17 cellular contexts compared by ENCODE assay signal in genomic region chr6:130161627-130162404, GRCh38.
DNase-seq lines count a peak whose midpoint lies in the region; ATAC-seq and TF ChIP-seq lines count a peak whose summit lies in the region.
"Had no signal": no experiment of that assay in that cellular context is flagged by ENCODE, and none has a peak within 500 bp of the region (broad histone marks: within the 10 kb centered on the region; RNA-seq: fewer than 3 reads in every experiment).

No MANE protein-coding gene starts in this region.

- no peak for TF ChIP-seq CTCF in astrocyte of the spinal cord (IDR thresholded peaks at IDR 0.05; ENCODE audit: low read depth, low read length)

- DNase-seq in HCEC 1CT (peak; percentile 37), astrocyte of the spinal cord (ENCODE audit: low read depth, low spot score) (peak; percentile 42), left ventricle myocardium superior (no peak), NCI-H1092 (lab: John Stamatoyannopoulos, UW) (no peak), Kasumi-1 (lab: John Stamatoyannopoulos, UW) (no peak)
- DNase-seq in stimulated activated naive B cell treated with anti-CD40 and anti-IgM and Interleukin-4, amounts not matched to agents 10 μg/mL and 1 μg/mL and 100 μg/mL, for 72 hours: no peak
- DNase-seq in activated T-helper 1 cell treated with anti-CD3 and anti-CD28 coated beads, Interleukin-12 subunit alpha, Interleukin-12 subunit beta, Interleukin-2, Interleukin-4 antibody, amounts not matched to agents 30 ng/mL and 10 ng/mL and 1 ng/mL, durations not matched to agents 14 hours and 24 hours and 36 hours (ENCODE audit: low spot score): no peak
- DNase-seq: activated gamma-delta T cell treated with Interleukin-2 at 50 U/mL for 16 hours, BE2C, body of pancreas, dermis blood vessel endothelial cell, DMS53, GM23248, NCI-H2029, NCI-H510A treated with DMSO at 0.1 percent for 48 hours, OCI-M1, WERI-Rb-1 had no signal

- H3K27me3 Mint-ChIP-seq in stimulated activated naive B cell treated with anti-CD40 and anti-IgM and Interleukin-4, amounts not matched to agents 10 μg/mL and 1 μg/mL and 100 μg/mL, for 72 hours: peaks cover 0 to 3% of the 10 kb centered on the region in 2 donors
- H3K27me3 Mint-ChIP-seq in activated T-helper 1 cell treated with anti-CD3 and anti-CD28 coated beads, Interleukin-12 subunit alpha, Interleukin-12 subunit beta, Interleukin-2, Interleukin-4 antibody, amounts not matched to agents 30 ng/mL and 10 ng/mL and 1 ng/mL, durations not matched to agents 14 hours and 24 hours and 36 hours (ENCODE audit: insufficient read depth): no peaks in the 10 kb centered on the region

- ATAC-seq in left ventricle myocardium superior: peak; percentile 87
- peak; percentile 69 to 73 for ATAC-seq in stimulated activated naive B cell treated with anti-CD40 and anti-IgM and Interleukin-4, amounts not matched to agents 10 μg/mL and 1 μg/mL and 100 μg/mL, for 72 hours (replicated peaks)
- ATAC-seq: body of pancreas had no signal

- intact Hi-C loops in left ventricle myocardium superior (cut with micrococcal nuclease): no loop called here
- intact Hi-C loops in activated T-helper 1 cell treated with anti-CD3 and anti-CD28 coated beads, Interleukin-12 subunit alpha, Interleukin-12 subunit beta, Interleukin-2, Interleukin-4 antibody, amounts not matched to agents 30 ng/mL and 10 ng/mL and 1 ng/mL, durations not matched to agents 14 hours and 24 hours and 36 hours (cut with micrococcal nuclease): no loop called here

- H3K27ac Mint-ChIP-seq in stimulated activated naive B cell treated with anti-CD40 and anti-IgM and Interleukin-4, amounts not matched to agents 10 μg/mL and 1 μg/mL and 100 μg/mL, for 72 hours: no peak overlapping the region
- H3K27ac Mint-ChIP-seq in activated T-helper 1 cell treated with anti-CD3 and anti-CD28 coated beads, Interleukin-12 subunit alpha, Interleukin-12 subunit beta, Interleukin-2, Interleukin-4 antibody, amounts not matched to agents 30 ng/mL and 10 ng/mL and 1 ng/mL, durations not matched to agents 14 hours and 24 hours and 36 hours: no peak overlapping the region

- in situ Hi-C loops in astrocyte of the spinal cord (cut with HindIII; ENCODE audit: low sequenced_read_pairs): no loop called here

- no peaks in the 10 kb centered on the region for H3K36me3 Mint-ChIP-seq in stimulated activated naive B cell treated with anti-CD40 and anti-IgM and Interleukin-4, amounts not matched to agents 10 μg/mL and 1 μg/mL and 100 μg/mL, for 72 hours
- peaks cover 52% of the 10 kb centered on the region for H3K36me3 Mint-ChIP-seq in activated T-helper 1 cell treated with anti-CD3 and anti-CD28 coated beads, Interleukin-12 subunit alpha, Interleukin-12 subunit beta, Interleukin-2, Interleukin-4 antibody, amounts not matched to agents 30 ng/mL and 10 ng/mL and 1 ng/mL, durations not matched to agents 14 hours and 24 hours and 36 hours (ENCODE audit: low read depth)

- no peak overlapping the region for H3K4me3 ChIP-seq in astrocyte of the spinal cord (ENCODE audit: low read depth, low read length)
- H3K4me3 ChIP-seq: body of pancreas, GM23248 had no signal

- H3K9me3 Mint-ChIP-seq in stimulated activated naive B cell treated with anti-CD40 and anti-IgM and Interleukin-4, amounts not matched to agents 10 μg/mL and 1 μg/mL and 100 μg/mL, for 72 hours: peaks cover 5 to 11% of the 10 kb centered on the region in 2 donors
- H3K9me3 Mint-ChIP-seq in activated T-helper 1 cell treated with anti-CD3 and anti-CD28 coated beads, Interleukin-12 subunit alpha, Interleukin-12 subunit beta, Interleukin-2, Interleukin-4 antibody, amounts not matched to agents 30 ng/mL and 10 ng/mL and 1 ng/mL, durations not matched to agents 14 hours and 24 hours and 36 hours: peaks cover 4% of the 10 kb centered on the region

- no peak overlapping the region for H3K4me3 Mint-ChIP-seq in stimulated activated naive B cell treated with anti-CD40 and anti-IgM and Interleukin-4, amounts not matched to agents 10 μg/mL and 1 μg/mL and 100 μg/mL, for 72 hours
- H3K4me3 Mint-ChIP-seq in activated T-helper 1 cell treated with anti-CD3 and anti-CD28 coated beads, Interleukin-12 subunit alpha, Interleukin-12 subunit beta, Interleukin-2, Interleukin-4 antibody, amounts not matched to agents 30 ng/mL and 10 ng/mL and 1 ng/mL, durations not matched to agents 14 hours and 24 hours and 36 hours: no peak overlapping the region

- peaks cover 0 to 5% of the 10 kb centered on the region in 2 donors for H3K4me1 Mint-ChIP-seq in stimulated activated naive B cell treated with anti-CD40 and anti-IgM and Interleukin-4, amounts not matched to agents 10 μg/mL and 1 μg/mL and 100 μg/mL, for 72 hours
- peaks cover 24% of the 10 kb centered on the region for H3K4me1 Mint-ChIP-seq in activated T-helper 1 cell treated with anti-CD3 and anti-CD28 coated beads, Interleukin-12 subunit alpha, Interleukin-12 subunit beta, Interleukin-2, Interleukin-4 antibody, amounts not matched to agents 30 ng/mL and 10 ng/mL and 1 ng/mL, durations not matched to agents 14 hours and 24 hours and 36 hours (ENCODE audit: low read depth)

Comparison
In these comparisons a context has a peak if more than half of its experiments do, and no peak if none do; other contexts are left out.
1. DNase-seq: peak in HCEC 1CT (single experiment) and astrocyte of the spinal cord (single experiment); none in left ventricle myocardium superior (single experiment), stimulated activated naive B cell treated with anti-CD40 and anti-IgM and Interleukin-4, amounts not matched to agents 10 μg/mL and 1 μg/mL and 100 μg/mL, for 72 hours (single experiment), NCI-H1092 (single experiment), Kasumi-1 (0 of 2) and activated T-helper 1 cell treated with anti-CD3 and anti-CD28 coated beads, Interleukin-12 subunit alpha, Interleukin-12 subunit beta, Interleukin-2, Interleukin-4 antibody, amounts not matched to agents 30 ng/mL and 10 ng/mL and 1 ng/mL, durations not matched to agents 14 hours and 24 hours and 36 hours (single experiment).